ENCODE assay signal across 9 cellular contexts in the genomic region with DNA sequence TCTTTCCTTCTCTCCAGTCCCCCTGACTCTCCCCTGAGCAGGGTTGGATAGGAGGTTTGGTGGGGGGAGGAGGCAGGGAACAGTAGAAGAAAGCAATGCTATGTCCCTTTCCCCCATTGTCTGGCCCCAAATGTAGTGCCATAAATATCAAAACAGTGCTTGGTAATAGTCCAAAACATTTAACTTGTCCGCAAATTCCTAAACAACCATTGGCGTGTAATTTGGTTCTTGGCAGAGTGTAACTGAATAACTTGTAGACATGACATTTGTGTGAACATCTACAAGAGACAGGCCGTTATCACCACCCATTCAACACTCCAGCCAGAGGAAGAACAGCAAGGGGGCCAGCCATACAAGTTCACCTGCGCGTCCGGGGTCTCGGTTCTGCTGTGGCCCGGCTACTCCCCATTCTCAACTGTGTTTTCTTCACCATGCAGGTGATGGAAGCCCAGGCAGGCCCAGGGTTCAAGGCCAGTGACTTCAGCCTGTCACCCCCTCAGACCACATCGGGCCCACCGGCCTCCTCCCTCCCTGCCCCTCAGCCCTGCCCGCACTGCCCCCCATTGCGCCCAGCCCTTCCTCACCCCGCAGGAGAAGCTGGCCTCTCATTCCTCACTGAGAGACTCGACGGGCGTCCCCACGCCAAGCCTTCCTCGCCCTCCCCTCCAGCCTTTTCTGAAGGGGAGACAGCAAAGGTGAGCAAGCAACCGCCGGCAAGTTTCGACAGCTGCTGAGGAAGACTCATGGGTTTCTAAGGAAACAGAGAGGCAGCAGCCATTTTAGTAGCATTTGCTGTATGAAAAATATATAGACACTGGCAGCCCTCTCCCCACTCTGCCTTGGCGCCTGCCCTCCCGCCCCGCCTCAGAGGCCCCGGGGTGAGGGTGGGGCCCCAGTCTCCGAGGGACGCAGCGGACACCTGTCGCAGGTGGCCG. TPM values are rescaled to one million over a fixed set of nuclear protein-coding genes. Genes with fewer than 3 reads are reported as not detected.
DNase-seq lines count a peak whose midpoint lies in the region; ATAC-seq and TF ChIP-seq lines count a peak whose summit lies in the region.
"Had no signal": no experiment of that assay in that cellular context is flagged by ENCODE, and none has a peak within 500 bp of the region (broad histone marks: within the 10 kb centered on the region; RNA-seq: fewer than 3 reads in every experiment).

No MANE protein-coding gene starts in this region.

- H3K4me3 Mint-ChIP-seq in activated CD4-positive, alpha-beta T cell treated with anti-CD3 and anti-CD28 coated beads, Interleukin-2, amount 10 ng/mL, durations not matched to agents 24 days and 14 days: peak overlapping the region; percentile 36
- peak overlapping the region; percentile 46 for H3K4me3 Mint-ChIP-seq in activated naive CD8-positive, alpha-beta T cell treated with anti-CD3 and anti-CD28 coated beads, Interleukin-2, amount 50 U/mL, for 24 hours

- no peak for TF ChIP-seq CTCF in tibial artery (IDR thresholded peaks at IDR 0.05)

- peaks cover 3% of the 10 kb centered on the region for H3K4me1 Mint-ChIP-seq in activated CD4-positive, alpha-beta T cell treated with anti-CD3 and anti-CD28 coated beads, Interleukin-2, amount 10 ng/mL, durations not matched to agents 24 days and 14 days
- peaks cover 5% of the 10 kb centered on the region for H3K4me1 Mint-ChIP-seq in activated naive CD8-positive, alpha-beta T cell treated with anti-CD3 and anti-CD28 coated beads, Interleukin-2, amount 50 U/mL, for 24 hours

- ATAC-seq in activated naive CD8-positive, alpha-beta T cell treated with anti-CD3 and anti-CD28 coated beads, Interleukin-2, amount 50 U/mL, for 24 hours: peak; percentile 80

- H3K4me1 ChIP-seq in tibial artery: peaks cover 0 to 16% (median 13%) of the 10 kb centered on the region in 4 donors

- H3K27me3 Mint-ChIP-seq in activated CD4-positive, alpha-beta T cell treated with anti-CD3 and anti-CD28 coated beads, Interleukin-2, amount 10 ng/mL, durations not matched to agents 24 days and 14 days: peaks cover 67% of the 10 kb centered on the region
- H3K27me3 Mint-ChIP-seq in activated naive CD8-positive, alpha-beta T cell treated with anti-CD3 and anti-CD28 coated beads, Interleukin-2, amount 50 U/mL, for 24 hours: peaks cover 60% of the 10 kb centered on the region

- no peaks in the 10 kb centered on the region for H3K9me3 Mint-ChIP-seq in activated CD4-positive, alpha-beta T cell treated with anti-CD3 and anti-CD28 coated beads, Interleukin-2, amount 10 ng/mL, durations not matched to agents 24 days and 14 days
- H3K9me3 Mint-ChIP-seq in activated naive CD8-positive, alpha-beta T cell treated with anti-CD3 and anti-CD28 coated beads, Interleukin-2, amount 50 U/mL, for 24 hours: no peaks in the 10 kb centered on the region

- H3K36me3 Mint-ChIP-seq in activated CD4-positive, alpha-beta T cell treated with anti-CD3 and anti-CD28 coated beads, Interleukin-2, amount 10 ng/mL, durations not matched to agents 24 days and 14 days (ENCODE audit: low read depth): no peaks in the 10 kb centered on the region
- H3K36me3 Mint-ChIP-seq in activated naive CD8-positive, alpha-beta T cell treated with anti-CD3 and anti-CD28 coated beads, Interleukin-2, amount 50 U/mL, for 24 hours (ENCODE audit: low read depth): no peaks in the 10 kb centered on the region

- H3K9me3 ChIP-seq in tibial artery: no peaks in the 10 kb centered on the region

- H3K4me3 ChIP-seq in tibial artery: peak overlapping the region; percentile 47 to 56

- no peak overlapping the region for H3K27ac ChIP-seq in tibial artery

- no peaks in the 10 kb centered on the region for H3K36me3 ChIP-seq in tibial artery

- H3K27ac Mint-ChIP-seq in activated CD4-positive, alpha-beta T cell treated with anti-CD3 and anti-CD28 coated beads, Interleukin-2, amount 10 ng/mL, durations not matched to agents 24 days and 14 days: no peak overlapping the region
- H3K27ac Mint-ChIP-seq in activated naive CD8-positive, alpha-beta T cell treated with anti-CD3 and anti-CD28 coated beads, Interleukin-2, amount 50 U/mL, for 24 hours: no peak overlapping the region

- no peak for DNase-seq in activated CD4-positive, alpha-beta T cell treated with anti-CD3 and anti-CD28 coated beads, Interleukin-2, amount 10 ng/mL, durations not matched to agents 24 days and 14 days
- no peak for DNase-seq in activated CD4-positive, alpha-beta T cell treated with anti-CD3 and anti-CD28 coated beads for 4 hours
- DNase-seq in activated naive CD8-positive, alpha-beta T cell treated with anti-CD3 and anti-CD28 coated beads, Interleukin-2, amount 50 U/mL, for 24 hours: peak; percentile 36
- peak; percentile 58 for DNase-seq in left kidney (ENCODE audit: low read depth, low spot score)
- no peak for DNase-seq in tibial artery
- no peak for DNase-seq in kidney tubule cell (ENCODE audit: low spot score)
- DNase-seq in epidermal melanocyte (ENCODE audit: insufficient read length, low spot score): no peak
- no peak for DNase-seq in midbrain (lab: John Stamatoyannopoulos, UW)
- DNase-seq: NCI-H1048 had no signal

- H3K27me3 ChIP-seq in tibial artery: peaks cover 0 to 16% of the 10 kb centered on the region in 2 donors

- intact Hi-C loops in activated CD4-positive, alpha-beta T cell treated with anti-CD3 and anti-CD28 coated beads, Interleukin-2, amount 10 ng/mL, durations not matched to agents 24 days and 14 days (cut with micrococcal nuclease): no loop called here
- intact Hi-C loops in tibial artery (cut with DNase I; ENCODE audit: low total_unique reads): no loop called here

RNA-seq across cellular contexts. Expression of a gene that starts 0.7 kb away (rescaled TPM):
- total RNA-seq in activated CD4-positive, alpha-beta T cell treated with anti-CD3 and anti-CD28 coated beads, Interleukin-2, amount 10 ng/mL, durations not matched to agents 24 days and 14 days: 0.14 and 0.37 TPM in 2 replicates

Comparison
In these comparisons a context has a peak if more than half of its experiments do, and no peak if none do; other contexts are left out.
1. DNase-seq: peak in activated naive CD8-positive, alpha-beta T cell treated with anti-CD3 and anti-CD28 coated beads, Interleukin-2, amount 50 U/mL, for 24 hours (single experiment) and left kidney (single experiment); none in activated CD4-positive, alpha-beta T cell treated with anti-CD3 and anti-CD28 coated beads, Interleukin-2, amount 10 ng/mL, durations not matched to agents 24 days and 14 days (single experiment), activated CD4-positive, alpha-beta T cell treated with anti-CD3 and anti-CD28 coated beads for 4 hours (0 of 2), tibial artery (0 of 2), kidney tubule cell (single experiment), epidermal melanocyte (single experiment) and midbrain (single experiment).